In genomic region chr2:99496021-99496420, GRCh38 we compare ENCODE assay signal across 30 cellular contexts.
"Had no signal": no experiment of that assay in that cellular context is flagged by ENCODE, and none has a peak within 500 bp of the region (broad histone marks: within the 10 kb centered on the region; RNA-seq: fewer than 3 reads in every experiment).

No MANE protein-coding gene starts in this region.

- H3K27ac ChIP-seq: adrenal gland, body of pancreas, breast epithelium, SJCRH30, SK-N-MC, WERI-Rb-1 had no signal

- H3K4me1 ChIP-seq: body of pancreas, breast epithelium, SJCRH30 had no signal

- H3K9me3 Mint-ChIP-seq: activated CD4-positive, alpha-beta memory T cell treated with anti-CD3 and anti-CD28 coated beads, Interleukin-2, amount 10 ng/mL, durations not matched to agents 7 days and 5 days; activated naive CD8-positive, alpha-beta T cell treated with anti-CD3 and anti-CD28 coated beads, Interleukin-2, amount 10 ng/mL, durations not matched to agents 7 days and 5 days had no signal

- DNase-seq: activated CD4-positive, alpha-beta memory T cell treated with anti-CD3 and anti-CD28 coated beads, Interleukin-2, amount 10 ng/mL, durations not matched to agents 7 days and 5 days; activated CD4-positive, alpha-beta T cell treated with anti-CD3 and anti-CD28 coated beads for 1 hour; activated CD4-positive, CD25-positive, alpha-beta regulatory T cell; activated CD8-positive, alpha-beta memory T cell treated with anti-CD3 and anti-CD28 coated beads for 24 hours; activated CD8-positive, alpha-beta memory T cell treated with anti-CD3 and anti-CD28 coated beads, Interleukin-2, amount 10 ng/mL, durations not matched to agents 7 days and 5 days; activated CD8-positive, alpha-beta memory T cell treated with anti-CD3 and anti-CD28 coated beads, Interleukin-2, amount 50 U/mL, for 48 hours; activated effector memory CD4-positive, alpha-beta T cell treated with Interleukin-2 at 50 U/mL for 16 hours; activated naive CD4-positive, alpha-beta T cell; activated naive CD4-positive, alpha-beta T cell treated with anti-CD3 and anti-CD28 coated beads, Interleukin-2, amount 50 U/mL, for 16 hours; activated naive CD8-positive, alpha-beta T cell treated with anti-CD3 and anti-CD28 coated beads, Interleukin-2, amount 10 ng/mL, durations not matched to agents 7 days and 5 days; activated T-cell treated with anti-CD3 and anti-CD28 coated beads, Interleukin-2, amount 50 U/mL, for 48 hours; adrenal gland; body of pancreas; NCI-H1105; NCI-H1417 treated with DMSO at 0.1 percent for 48 hours; NCI-H187 treated with DMSO at 0.1 percent for 48 hours; NCI-H2081; NCI-H226; NCI-H446 treated with DMSO at 0.1 percent for 48 hours; NCI-H524; NCI-H69; NCI-H82; SHP77; SJCRH30; T1000; WERI-Rb-1 had no signal

- H3K4me3 ChIP-seq: adrenal gland, body of pancreas, breast epithelium, SJCRH30, SK-N-MC had no signal

- H3K4me3 Mint-ChIP-seq: activated CD4-positive, alpha-beta memory T cell treated with anti-CD3 and anti-CD28 coated beads, Interleukin-2, amount 10 ng/mL, durations not matched to agents 7 days and 5 days; activated CD8-positive, alpha-beta memory T cell treated with anti-CD3 and anti-CD28 coated beads, Interleukin-2, amount 10 ng/mL, durations not matched to agents 7 days and 5 days; activated naive CD8-positive, alpha-beta T cell treated with anti-CD3 and anti-CD28 coated beads, Interleukin-2, amount 10 ng/mL, durations not matched to agents 7 days and 5 days had no signal

- FAIRE-seq: astrocyte had no signal

- H3K36me3 Mint-ChIP-seq: activated CD8-positive, alpha-beta memory T cell treated with anti-CD3 and anti-CD28 coated beads, Interleukin-2, amount 10 ng/mL, durations not matched to agents 7 days and 5 days; activated naive CD8-positive, alpha-beta T cell treated with anti-CD3 and anti-CD28 coated beads, Interleukin-2, amount 10 ng/mL, durations not matched to agents 7 days and 5 days had no signal

- H3K9me3 ChIP-seq: adrenal gland, body of pancreas, breast epithelium, SJCRH30 had no signal

- H3K27me3 ChIP-seq: breast epithelium had no signal

- H3K36me3 ChIP-seq: adrenal gland, breast epithelium, SJCRH30, WERI-Rb-1 had no signal

- H3K27ac Mint-ChIP-seq: activated CD4-positive, alpha-beta memory T cell treated with anti-CD3 and anti-CD28 coated beads, Interleukin-2, amount 10 ng/mL, durations not matched to agents 7 days and 5 days; activated CD8-positive, alpha-beta memory T cell treated with anti-CD3 and anti-CD28 coated beads, Interleukin-2, amount 10 ng/mL, durations not matched to agents 7 days and 5 days; activated naive CD8-positive, alpha-beta T cell treated with anti-CD3 and anti-CD28 coated beads, Interleukin-2, amount 10 ng/mL, durations not matched to agents 7 days and 5 days had no signal

- ATAC-seq: activated CD8-positive, alpha-beta memory T cell treated with anti-CD3 and anti-CD28 coated beads, Interleukin-2, amount 10 ng/mL, durations not matched to agents 7 days and 5 days; body of pancreas; Panc1 had no signal
